12 cellular contexts compared by ENCODE assay signal in genomic region chr17:77778636-77779524, GRCh38.
A peak's percentile ranks its signal among the peaks of the same experiment; 100 is the strongest.
DNase-seq lines count a peak whose midpoint lies in the region; ATAC-seq and TF ChIP-seq lines count a peak whose summit lies in the region.
"Had no signal": no experiment of that assay in that cellular context is flagged by ENCODE, and none has a peak within 500 bp of the region (broad histone marks: within the 10 kb centered on the region; RNA-seq: fewer than 3 reads in every experiment).

No MANE protein-coding gene starts in this region.

- peak; percentile 83 for ATAC-seq in RWPE2 (ENCODE audit: low read depth)
- ATAC-seq: GM23338 had no signal

- no peak overlapping the region for H3K4me3 Mint-ChIP-seq in activated CD4-positive, alpha-beta memory T cell treated with anti-CD3 and anti-CD28 coated beads, Interleukin-2, amount 10 ng/mL, durations not matched to agents 7 days and 5 days
- H3K4me3 Mint-ChIP-seq: central memory CD8-positive, alpha-beta T cell; GM23338 had no signal

- no peak overlapping the region for H3K27ac ChIP-seq in RWPE2 (ENCODE audit: poor library complexity, severe bottlenecking)
- H3K27ac ChIP-seq: VCaP had no signal

- no peak overlapping the region for H3K4me3 ChIP-seq in RWPE2 (ENCODE audit: severe bottlenecking)
- H3K4me3 ChIP-seq in retinal pigment epithelial cell (ENCODE audit: low read length), result no peak overlapping the region
- H3K4me3 ChIP-seq: GM23338 had no signal

- intact Hi-C loops in head of caudate nucleus (cut with DNase I), result no loop called here

- DNase-seq in G401 (ENCODE audit: low spot score) (peak; percentile 76), RWPE2 (ENCODE audit: low spot score) (peak; percentile 48), head of caudate nucleus (peak; percentile 78 to 96 (median 91)), retinal pigment epithelial cell (ENCODE audit: low read depth) (peak; percentile 71)
- DNase-seq in stimulated activated CD4-positive, alpha-beta T cell treated with anti-CD3 and anti-CD28 coated beads, Interleukin-1b, Interleukin-23, amount 100 ng/mL, for 48 hours, result no peak
- DNase-seq in activated naive CD4-positive, alpha-beta T cell (lab: John Stamatoyannopoulos, UW), result no peak
- no peak for DNase-seq in activated CD4-positive, alpha-beta memory T cell treated with anti-CD3 and anti-CD28 coated beads, Interleukin-2, amount 10 ng/mL, durations not matched to agents 7 days and 5 days
- DNase-seq in effector CD8-positive, alpha-beta T cell (lab: John Stamatoyannopoulos, UW), result no peak
- DNase-seq: mesenchymal stem cell had no signal

- H3K27me3 ChIP-seq in RWPE2 (ENCODE audit: insufficient read depth, poor library complexity, severe bottlenecking), result no peaks in the 10 kb centered on the region

- H3K36me3 Mint-ChIP-seq in activated CD4-positive, alpha-beta memory T cell treated with anti-CD3 and anti-CD28 coated beads, Interleukin-2, amount 10 ng/mL, durations not matched to agents 7 days and 5 days (ENCODE audit: low read depth), result no peaks in the 10 kb centered on the region

- H3K4me1 ChIP-seq in RWPE2 (ENCODE audit: insufficient read depth, poor library complexity, severe bottlenecking), result no peaks in the 10 kb centered on the region

- H3K27ac Mint-ChIP-seq in activated CD4-positive, alpha-beta memory T cell treated with anti-CD3 and anti-CD28 coated beads, Interleukin-2, amount 10 ng/mL, durations not matched to agents 7 days and 5 days, result no peak overlapping the region
- H3K27ac Mint-ChIP-seq: GM23338 had no signal

- no peak for TF ChIP-seq CTCF in RWPE2 (IDR thresholded peaks at IDR 0.05; ENCODE audit: poor library complexity, severe bottlenecking)
- no peak for TF ChIP-seq CTCF in retinal pigment epithelial cell (conservative IDR thresholded peaks at IDR 0.05; ENCODE audit: low read depth, low read length)

- H3K36me3 ChIP-seq in RWPE2 (ENCODE audit: low read depth), result no peaks in the 10 kb centered on the region

- CTCF ChIA-PET in activated CD4-positive, alpha-beta memory T cell treated with anti-CD3 and anti-CD28 coated beads, Interleukin-2, amount 10 ng/mL, durations not matched to agents 7 days and 5 days (lab: Charles Lee), result no interaction called here

- peaks cover 10% of the 10 kb centered on the region for H3K4me1 Mint-ChIP-seq in activated CD4-positive, alpha-beta memory T cell treated with anti-CD3 and anti-CD28 coated beads, Interleukin-2, amount 10 ng/mL, durations not matched to agents 7 days and 5 days

- no peaks in the 10 kb centered on the region for H3K27me3 Mint-ChIP-seq in activated CD4-positive, alpha-beta memory T cell treated with anti-CD3 and anti-CD28 coated beads, Interleukin-2, amount 10 ng/mL, durations not matched to agents 7 days and 5 days
- H3K27me3 Mint-ChIP-seq: central memory CD8-positive, alpha-beta T cell had no signal

- no peaks in the 10 kb centered on the region for H3K9me3 ChIP-seq in RWPE2 (ENCODE audit: severe bottlenecking)

- no peaks in the 10 kb centered on the region for H3K9me3 Mint-ChIP-seq in activated CD4-positive, alpha-beta memory T cell treated with anti-CD3 and anti-CD28 coated beads, Interleukin-2, amount 10 ng/mL, durations not matched to agents 7 days and 5 days
- H3K9me3 Mint-ChIP-seq: central memory CD8-positive, alpha-beta T cell had no signal

- POLR2A ChIA-PET in activated CD4-positive, alpha-beta memory T cell treated with anti-CD3 and anti-CD28 coated beads, Interleukin-2, amount 10 ng/mL, durations not matched to agents 7 days and 5 days (lab: Charles Lee), result no interaction called here

- in situ Hi-C loops in G401 (cut with HindIII; ENCODE audit: low sequenced_read_pairs), result no loop called here

Comparison
In these comparisons a context has a peak if more than half of its experiments do, and no peak if none do; other contexts are left out.
1. DNase-seq: peak in G401 (single experiment), RWPE2 (single experiment), head of caudate nucleus (42 of 42) and retinal pigment epithelial cell (single experiment); none in stimulated activated CD4-positive, alpha-beta T cell treated with anti-CD3 and anti-CD28 coated beads, Interleukin-1b, Interleukin-23, amount 100 ng/mL, for 48 hours (single experiment), activated naive CD4-positive, alpha-beta T cell (0 of 4), activated CD4-positive, alpha-beta memory T cell treated with anti-CD3 and anti-CD28 coated beads, Interleukin-2, amount 10 ng/mL, durations not matched to agents 7 days and 5 days (single experiment) and effector CD8-positive, alpha-beta T cell (single experiment).